In genomic region chr13:73054712-73055111, GRCh38 we compare ENCODE assay signal across 15 cellular contexts. TPM values are rescaled to one million over a fixed set of nuclear protein-coding genes. Genes with fewer than 3 reads are reported as not detected.
DNase-seq lines count a peak whose midpoint lies in the region; ATAC-seq and TF ChIP-seq lines count a peak whose summit lies in the region.
"Had no signal": no experiment of that assay in that cellular context is flagged by ENCODE, and none has a peak within 500 bp of the region (broad histone marks: within the 10 kb centered on the region; RNA-seq: fewer than 3 reads in every experiment).

No MANE protein-coding gene starts in this region.

- H2BK15ac ChIP-seq in IMR-90 (ENCODE audit: low read depth, low read length): no peak overlapping the region

- no peak overlapping the region for H3K27ac ChIP-seq in IMR-90 (ENCODE audit: insufficient read depth, low read length)

- H3K27ac Mint-ChIP-seq in activated T-cell treated with anti-CD3 and anti-CD28 coated beads, Interleukin-2, amount 50 U/mL, for 72 hours: no peak overlapping the region
- no peak overlapping the region for H3K27ac Mint-ChIP-seq in activated CD8-positive, alpha-beta T cell treated with anti-CD3 and anti-CD28 coated beads, Interleukin-2, amount 10 ng/mL, durations not matched to agents 7 days and 5 days
- H3K27ac Mint-ChIP-seq: B cell; CD4-positive, CD25-positive, alpha-beta regulatory T cell had no signal

- H3K36me3 Mint-ChIP-seq in activated T-cell treated with anti-CD3 and anti-CD28 coated beads, Interleukin-2, amount 50 U/mL, for 72 hours (ENCODE audit: insufficient read depth in 2 of 2): peaks cover 0 to 2% of the 10 kb centered on the region in 2 donors
- H3K36me3 Mint-ChIP-seq in activated CD8-positive, alpha-beta T cell treated with anti-CD3 and anti-CD28 coated beads, Interleukin-2, amount 10 ng/mL, durations not matched to agents 7 days and 5 days (ENCODE audit: low read depth): no peaks in the 10 kb centered on the region
- H3K36me3 Mint-ChIP-seq: CD4-positive, CD25-positive, alpha-beta regulatory T cell had no signal

- peaks cover 9% of the 10 kb centered on the region for H3K4me1 Mint-ChIP-seq in activated T-cell treated with anti-CD3 and anti-CD28 coated beads, Interleukin-2, amount 50 U/mL, for 72 hours (ENCODE audit: low read depth)
- H3K4me1 Mint-ChIP-seq in activated CD8-positive, alpha-beta T cell treated with anti-CD3 and anti-CD28 coated beads, Interleukin-2, amount 10 ng/mL, durations not matched to agents 7 days and 5 days (ENCODE audit: low read depth): peaks cover 8% of the 10 kb centered on the region

- intact Hi-C loops in IMR-90 (cut with micrococcal nuclease) (loop anchor here (10.0 kb wide), 1 partner anchor 280 kb away; no protein-coding TSS in a partner anchor), left colon (cut with DNase I, micrococcal nuclease) (no loop called here)

- no peaks in the 10 kb centered on the region for H3K27me3 ChIP-seq in IMR-90 (ENCODE audit: control insufficient read depth, insufficient read depth, low read length)

- no peak overlapping the region for H2AK9ac ChIP-seq in IMR-90 (replicated peaks; ENCODE audit: low read depth, low read length, poor library complexity)

- no peak for ATAC-seq in IMR-90 (ENCODE audit: low read depth)
- ATAC-seq in left colon: peak; percentile 31
- no peak for ATAC-seq in activated T-cell treated with anti-CD3 and anti-CD28 coated beads, Interleukin-2, amount 50 U/mL, for 72 hours (replicated peaks in 1 of 2)
- no peak for ATAC-seq in activated CD8-positive, alpha-beta T cell treated with anti-CD3 and anti-CD28 coated beads, Interleukin-2, amount 10 ng/mL, durations not matched to agents 7 days and 5 days

- no TSS peak for BruUV-seq in IMR-90 (replicated peaks; lab: Mats Ljungman, UMichigan)

- H3K36me3 ChIP-seq in IMR-90 (ENCODE audit: control insufficient read depth, insufficient read depth, low read length): no peaks in the 10 kb centered on the region

- H3K18ac ChIP-seq in IMR-90 (ENCODE audit: low read depth, low read length): no peak overlapping the region

- no peak overlapping the region for H4K8ac ChIP-seq in IMR-90 (ENCODE audit: low read depth in 2 of 2, low read length in 2 of 2)

- H3K4me3 ChIP-seq in IMR-90 (ENCODE audit: insufficient read depth, low read depth, low read length): no peak overlapping the region

- H2AFZ ChIP-seq in IMR-90 (replicated peaks; ENCODE audit: low read length, poor library complexity): no peak overlapping the region

- no peaks in the 10 kb centered on the region for H3K9me3 ChIP-seq in IMR-90 (ENCODE audit: control insufficient read depth, insufficient read depth, low read length)

- POLR2A ChIA-PET in IMR-90 (lab: Charles Lee; ENCODE audit: unreplicated experiment): no interaction called here
- POLR2A ChIA-PET in activated CD8-positive, alpha-beta T cell treated with anti-CD3 and anti-CD28 coated beads, Interleukin-2, amount 10 ng/mL, durations not matched to agents 7 days and 5 days (lab: Charles Lee): no interaction called here

- H3K4me3 Mint-ChIP-seq in activated T-cell treated with anti-CD3 and anti-CD28 coated beads, Interleukin-2, amount 50 U/mL, for 72 hours: no peak overlapping the region
- H3K4me3 Mint-ChIP-seq in activated CD8-positive, alpha-beta T cell treated with anti-CD3 and anti-CD28 coated beads, Interleukin-2, amount 10 ng/mL, durations not matched to agents 7 days and 5 days: no peak overlapping the region
- H3K4me3 Mint-ChIP-seq: B cell; CD4-positive, CD25-positive, alpha-beta regulatory T cell had no signal

- in situ Hi-C loops in IMR-90 (cut with MboI; ENCODE audit: low sequenced_read_pairs): no loop called here

- no peak overlapping the region for H2BK5ac ChIP-seq in IMR-90 (ENCODE audit: low read depth, low read length, poor library complexity, severe bottlenecking)

- peaks cover under 1 to 1% of the 10 kb centered on the region in 2 experiments; a peak in 1 of 4 replicates for H3K79me1 ChIP-seq in IMR-90 (ENCODE audit: low read depth in 1 of 2, low read length in 2 of 2)

- peak overlapping the region; percentile 32 for H2BK20ac ChIP-seq in IMR-90 (ENCODE audit: low read depth, low read length)

- whole genome bisulfite sequencing in IMR-90 (ENCODE audit: extremely low coverage in 2 of 2, insufficient read length in 1 of 2), 2 experiments: no CpG with 5 or more reads among the region's 5 CpGs

- no peaks in the 10 kb centered on the region; the same call in 1 of the 2 replicates for H3K4me1 ChIP-seq in IMR-90 (ENCODE audit: control insufficient read depth, insufficient read depth, low read length)

- DNase-seq in IMR-90 (no peak), NCI-H345 treated with DMSO at 0.1 percent for 48 hours (lab: John Stamatoyannopoulos, UW; ENCODE audit: unreplicated experiment) (peak; percentile 91), left colon (peak in 1 of 2 donors; percentile 52), HUDEP-2 (lab: John Stamatoyannopoulos, UW; ENCODE audit: unreplicated experiment in 76 of 76) (no peak), nucleus accumbens (lab: John Stamatoyannopoulos, UW) (no peak)
- no peak for DNase-seq in activated T-cell treated with anti-CD3 and anti-CD28 coated beads, Interleukin-2, amount 50 U/mL, for 72 hours
- DNase-seq in activated CD8-positive, alpha-beta T cell treated with anti-CD3 and anti-CD28 coated beads, Interleukin-2, amount 10 ng/mL, durations not matched to agents 7 days and 5 days: no peak
- DNase-seq: CD4-positive, CD25-positive, alpha-beta regulatory T cell; EL; KG1; NCI-H1436 treated with DMSO at 0.1 percent for 48 hours; NCI-H2081 treated with DMSO at 0.1 percent for 48 hours; NCI-H226; NCI-H526 treated with DMSO at 0.1 percent for 48 hours had no signal

- H4K91ac ChIP-seq in IMR-90 (ENCODE audit: insufficient read depth, low read depth, low read length): 0 out of 2 replicates have a peak overlapping the region, but pooled peaks have one; percentile 13

- H3K14ac ChIP-seq in IMR-90 (replicated peaks; ENCODE audit: low read depth, low read length): no peak overlapping the region

- TF ChIP-seq CTCF in IMR-90 (conservative IDR thresholded peaks at IDR 0.05; ENCODE audit: low read depth, low read length): no peak

- 0 out of 2 replicates have a peak, but pooled peaks cover 3% of the 10 kb centered on the region for H3K9me1 ChIP-seq in IMR-90 (ENCODE audit: insufficient read depth, low read length)

- peak overlapping the region; percentile 44; the same call in 1 of the 2 replicates for H2BK120ac ChIP-seq in IMR-90 (ENCODE audit: low read depth, low read length)

- H3K9ac ChIP-seq in IMR-90 (ENCODE audit: low read depth, low read length): no peak overlapping the region

- dilution Hi-C loops in IMR-90 (cut with HindIII; ENCODE audit: low sequenced_read_pairs, unreplicated experiment): no loop called here

- H3K27me3 Mint-ChIP-seq in activated T-cell treated with anti-CD3 and anti-CD28 coated beads, Interleukin-2, amount 50 U/mL, for 72 hours (ENCODE audit: low read depth): peaks cover 34% of the 10 kb centered on the region
- peaks cover 26% of the 10 kb centered on the region for H3K27me3 Mint-ChIP-seq in activated CD8-positive, alpha-beta T cell treated with anti-CD3 and anti-CD28 coated beads, Interleukin-2, amount 10 ng/mL, durations not matched to agents 7 days and 5 days (ENCODE audit: low read depth)

- no peaks in the 10 kb centered on the region for H4K20me1 ChIP-seq in IMR-90 (ENCODE audit: insufficient read depth, low read length)

- H3K4ac ChIP-seq in IMR-90 (ENCODE audit: low read depth, low read length): 0 out of 2 replicates have a peak overlapping the region, but pooled peaks have one; percentile 56

- TF ChIP-seq RAD21 in IMR-90 (IDR thresholded peaks at IDR 0.05; ENCODE audit: low read length): no peak

- no peak overlapping the region for H3K56ac ChIP-seq in IMR-90 (ENCODE audit: extremely low read depth, insufficient read depth, low read length)

- peak overlapping the region; percentile 70; the same call in 1 of the 2 replicates for H2AK5ac ChIP-seq in IMR-90 (ENCODE audit: low read depth, low read length)

- CTCF ChIA-PET in IMR-90 (lab: Yijun Ruan, JAX): no interaction called here
- CTCF ChIA-PET in activated CD8-positive, alpha-beta T cell treated with anti-CD3 and anti-CD28 coated beads, Interleukin-2, amount 10 ng/mL, durations not matched to agents 7 days and 5 days (lab: Charles Lee): no interaction called here

- no peak overlapping the region for H3K4me2 ChIP-seq in IMR-90 (ENCODE audit: low read depth, low read length)

- H3K23ac ChIP-seq in IMR-90 (ENCODE audit: low read depth, low read length): 0 out of 2 replicates have a peak overlapping the region, but pooled peaks have one; percentile 4

- TF ChIP-seq POLR2A in IMR-90 (IDR thresholded peaks at IDR 0.05; ENCODE audit: low read depth, low read length): no peak

- H4K5ac ChIP-seq in IMR-90 (ENCODE audit: low read depth, low read length): no peak overlapping the region

- H3K9me3 Mint-ChIP-seq in activated T-cell treated with anti-CD3 and anti-CD28 coated beads, Interleukin-2, amount 50 U/mL, for 72 hours: no peaks in the 10 kb centered on the region
- H3K9me3 Mint-ChIP-seq in activated CD8-positive, alpha-beta T cell treated with anti-CD3 and anti-CD28 coated beads, Interleukin-2, amount 10 ng/mL, durations not matched to agents 7 days and 5 days (ENCODE audit: insufficient read depth): no peaks in the 10 kb centered on the region

TF ChIP-seq in IMR-90, 13 proteins besides CTCF, POLR2A, EP300 and RAD21 (continues in another document):
- TF ChIP-seq BHLHE40 (IDR thresholded peaks at IDR 0.05; ENCODE audit: low read depth, low read length) (no peak), ELK1 (IDR thresholded peaks at IDR 0.05; ENCODE audit: borderline replicate concordance, low read depth, low read length) (no peak), MAFK (IDR thresholded peaks at IDR 0.05; ENCODE audit: low read depth, low read length) (no peak), RFX5 (IDR thresholded peaks at IDR 0.05; ENCODE audit: low read depth, low read length) (no peak), MAZ (IDR thresholded peaks at IDR 0.05; ENCODE audit: borderline replicate concordance, low read depth, low read length) (no peak)

RNA-seq across cellular contexts. Expression of gene KLF5, which starts 4.1 kb away (rescaled TPM):
- 4.4 and 5.4 TPM in 2 replicates for total RNA-seq in IMR-90 (2012; rRNA removed)
- 8.8 and 11.2 TPM in 2 replicates for polyA plus RNA-seq in IMR-90 (2012; rRNA removed)
- 1.9 and 4.8 TPM in 2 replicates for polyA plus RNA-seq in IMR-90 (2012; cell fraction: cytosol; rRNA removed)
- 3.7 and 10.8 TPM in 2 replicates for polyA plus RNA-seq in IMR-90 (2012; cell fraction: nucleus; rRNA removed; ENCODE audit: low replicate concordance)
- total RNA-seq in left colon: 100 to 1,000 TPM; 361 to 365 TPM
- total RNA-seq in activated T-cell treated with anti-CD3 and anti-CD28 coated beads, Interleukin-2, amount 50 U/mL, for 72 hours: 1 to 10 TPM; 3.2 to 3.7 TPM
- 1 to 10 TPM; 5.4 to 7.4 TPM for total RNA-seq in activated CD8-positive, alpha-beta T cell treated with anti-CD3 and anti-CD28 coated beads, Interleukin-2, amount 10 ng/mL, durations not matched to agents 7 days and 5 days

Comparison
In these comparisons a context has a peak if more than half of its experiments do, and no peak if none do; other contexts are left out.
1. RNA of gene KLF5, which starts 4.1 kb away (total RNA-seq): 361 to 365 TPM in left colon; 5.4 to 7.4 TPM in activated CD8-positive, alpha-beta T cell treated with anti-CD3 and anti-CD28 coated beads, Interleukin-2, amount 10 ng/mL, durations not matched to agents 7 days and 5 days, 4.4 to 5.4 TPM in IMR-90 and 3.2 to 3.7 TPM in activated T-cell treated with anti-CD3 and anti-CD28 coated beads, Interleukin-2, amount 50 U/mL, for 72 hours; every median in the first group is over 10 times any median in the second.